In the genomic region with DNA sequence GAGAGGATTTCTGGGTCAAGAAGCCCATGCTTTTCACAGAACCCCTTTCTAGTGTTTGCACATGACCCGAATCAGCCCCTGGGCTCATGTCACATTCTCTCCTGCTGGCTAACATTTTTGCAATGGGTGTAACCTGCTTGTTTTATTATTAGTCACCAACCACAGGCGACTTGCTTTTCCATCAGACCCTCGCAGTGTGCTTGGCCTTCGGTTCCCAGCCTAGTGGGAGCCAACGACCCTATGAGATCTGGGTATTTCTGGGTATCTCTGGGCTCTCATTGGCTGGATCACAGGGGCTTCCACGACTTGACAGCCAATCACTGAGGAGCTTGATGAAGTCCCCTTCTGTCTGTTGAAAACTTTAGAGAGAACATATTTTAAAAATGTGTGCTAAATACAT, we compare ENCODE assay signal across 13 cellular contexts. TPM values are rescaled to one million over a fixed set of nuclear protein-coding genes. Genes with fewer than 3 reads are reported as not detected.
A peak's percentile ranks its signal among the peaks of the same experiment; 100 is the strongest.
DNase-seq lines count a peak whose midpoint lies in the region; ATAC-seq, FAIRE-seq and TF ChIP-seq lines count a peak whose summit lies in the region.
"Had no signal": no experiment of that assay in that cellular context is flagged by ENCODE, and none has a peak within 500 bp of the region (broad histone marks: within the 10 kb centered on the region; RNA-seq: fewer than 3 reads in every experiment).

No MANE protein-coding gene starts in this region.

- WGBS in aorta, 2 donors = 54 to 64% methylated on average over 6 of the region's 6 CpGs

- H3K9ac ChIP-seq in keratinocyte (ENCODE audit: control insufficient read depth, extremely low read depth, insufficient read depth, low read length) = peak overlapping the region; percentile 45
- H3K9ac ChIP-seq: BLaER1 had no signal

- DNase-seq in left ventricle myocardium superior = no peak
- DNase-seq in cardiac septum (ENCODE audit: low spot score) = no peak
- DNase-seq in ascending aorta (ENCODE audit: low spot score in 2 of 2) = peak in 1 of 2 donors; percentile 68
- DNase-seq in keratinocyte (ENCODE audit: low read depth, low spot score) = peak; percentile 48
- peak; percentile 48 to 74 for DNase-seq in aorta
- DNase-seq in stimulated activated CD4-positive, alpha-beta T cell treated with anti-CD3 and anti-CD28 coated beads, Interleukin-4, amount 100 ng/mL, for 1 hour = no peak
- DNase-seq in SKM-1 treated with dmso at 0.1 percent for 144 hours (lab: John Stamatoyannopoulos, UW; ENCODE audit: unreplicated experiment) = no peak
- DNase-seq in foreskin melanocyte = no peak
- DNase-seq: activated T-cell treated with anti-CD3 and anti-CD28 coated beads, Interleukin-2, amount 50 U/mL, for 72 hours; NCI-H524 treated with DMSO at 0.1 percent for 48 hours had no signal

- H3K4me2 ChIP-seq in keratinocyte (ENCODE audit: control insufficient read depth, extremely low read depth, insufficient read depth, low read depth, low read length) = peak overlapping the region; percentile 47

- H3K27ac ChIP-seq in ascending aorta (peak overlapping the region; percentile 38 to 48), keratinocyte (ENCODE audit: control insufficient read depth, insufficient read depth, low read length) (peak overlapping the region; percentile 48), aorta (ENCODE audit: low read depth in 1 of 2, low read length in 2 of 2) (no peak overlapping the region)
- H3K27ac ChIP-seq: BLaER1, dorsolateral prefrontal cortex had no signal

- H4K20me1 ChIP-seq in keratinocyte (ENCODE audit: control insufficient read depth, extremely low read depth, insufficient read depth, low read length) = no peaks in the 10 kb centered on the region
- H4K20me1 ChIP-seq: BLaER1 had no signal

- intact Hi-C loops in left ventricle myocardium superior (cut with micrococcal nuclease) (no loop called here), cardiac septum (cut with DNase I) (no loop called here), ascending aorta (cut with DNase I) (no loop called here), aorta (cut with DNase I) (no loop called here)

- no peak overlapping the region for H2AFZ ChIP-seq in keratinocyte (ENCODE audit: control insufficient read depth, low read length)

- H3K9me3 ChIP-seq in ascending aorta (no peaks in the 10 kb centered on the region), keratinocyte (ENCODE audit: control insufficient read depth, low read depth, low read length) (no peaks in the 10 kb centered on the region), aorta (ENCODE audit: control insufficient read depth, low read length) (no peaks in the 10 kb centered on the region)

- H3K36me3 ChIP-seq in ascending aorta (no peaks in the 10 kb centered on the region), keratinocyte (ENCODE audit: control insufficient read depth in 2 of 2, extremely low read depth in 1 of 2, insufficient read depth in 2 of 2, low read length in 2 of 2) (no peaks in the 10 kb centered on the region), aorta (ENCODE audit: control insufficient read depth in 1 of 2, insufficient read depth in 2 of 2, low read length in 1 of 2) (no peaks in the 10 kb centered on the region)
- H3K36me3 ChIP-seq: BLaER1 had no signal

- no peak overlapping the region for H3K4me3 ChIP-seq in ascending aorta
- no peak overlapping the region for H3K4me3 ChIP-seq in keratinocyte (ENCODE audit: control insufficient read depth in 2 of 3, extremely low read depth in 1 of 3, insufficient read depth in 2 of 3, low read depth in 1 of 3, low read length in 3 of 3)
- H3K4me3 ChIP-seq in aorta (ENCODE audit: low read length in 2 of 2) = no peak overlapping the region
- H3K4me3 ChIP-seq: BLaER1, dorsolateral prefrontal cortex had no signal

- H3K27me3 ChIP-seq in ascending aorta (no peaks in the 10 kb centered on the region), keratinocyte (ENCODE audit: control insufficient read depth, extremely low read depth, insufficient read depth, low read length) (no peaks in the 10 kb centered on the region), aorta (ENCODE audit: control insufficient read depth in 1 of 2, insufficient read depth in 2 of 2, low read length in 1 of 2) (no peaks in the 10 kb centered on the region)
- H3K27me3 ChIP-seq: BLaER1, dorsolateral prefrontal cortex had no signal

- no peak for TF ChIP-seq CTCF in ascending aorta (IDR thresholded peaks at IDR 0.05)
- no peak for TF ChIP-seq CTCF in keratinocyte (optimal IDR thresholded peaks at IDR 0.05 in 1 of 3, IDR thresholded peaks at IDR 0.05 in 1 of 3, conservative IDR thresholded peaks at IDR 0.05 in 1 of 3; ENCODE audit: extremely low read depth in 1 of 3, insufficient read depth in 2 of 3, low read length in 3 of 3)

- H3K4me1 ChIP-seq in ascending aorta = peaks cover 0 to 6% of the 10 kb centered on the region in 2 donors
- peaks cover 41% of the 10 kb centered on the region for H3K4me1 ChIP-seq in keratinocyte (ENCODE audit: control insufficient read depth, extremely low read depth, insufficient read depth, low read length)
- H3K4me1 ChIP-seq in aorta (ENCODE audit: control insufficient read depth in 1 of 2, insufficient read depth in 2 of 2, low read length in 2 of 2) = no peaks in the 10 kb centered on the region

- H3K79me2 ChIP-seq in keratinocyte (ENCODE audit: control insufficient read depth, insufficient read depth, low read length) = no peaks in the 10 kb centered on the region

- dilution Hi-C loops in keratinocyte (cut with MboI; ENCODE audit: extremely low pct_ligation_motif_present, low sequenced_read_pairs) = no loop called here

- ATAC-seq in left ventricle myocardium superior (peak; percentile 7), aorta (ENCODE audit: low FRiP score) (no peak)
- ATAC-seq: activated T-cell treated with anti-CD3 and anti-CD28 coated beads, Interleukin-2, amount 50 U/mL, for 72 hours; left colon had no signal

- peak; percentile 92 for FAIRE-seq in keratinocyte (lab: Jason Lieb, UNC)

- no peaks in the 10 kb centered on the region for H3K9me1 ChIP-seq in keratinocyte (ENCODE audit: control insufficient read depth, extremely low read depth, insufficient read depth, low read length)

RNA-seq across cellular contexts. Expression of gene FBLN2, which starts 11.0 kb away (rescaled TPM):
- total RNA-seq in left ventricle myocardium superior (53.8 TPM), cardiac septum (64.6 TPM), ascending aorta (323 TPM), aorta (100 to 1,000 TPM; 117 to 494 TPM)
- polyA plus RNA-seq in keratinocyte (0.72 to 3.2 TPM (median 0.87 TPM) in 3 replicates), aorta (10 to 100 TPM; 16.7 to 19.9 TPM)
- 1.1 TPM for polyA plus RNA-seq in keratinocyte (2011; ENCODE audit: low read depth)
- polyA plus RNA-seq in keratinocyte (2011; cell fraction: cytosol; rRNA removed) = 0.15 and 0.61 TPM in 2 replicates
- polyA plus RNA-seq in keratinocyte (2011; cell fraction: nucleus; rRNA removed) = 1.6 and 2.6 TPM in 2 replicates
- 1.2 and 2.6 TPM in 2 replicates for polyA plus RNA-seq in keratinocyte (2012; ENCODE audit: low replicate concordance)
- 1.4 to 3.1 TPM (median 1.8 TPM) in 3 replicates for polyA minus RNA-seq in keratinocyte
- polyA minus RNA-seq in keratinocyte (2011; cell fraction: cytosol; rRNA and poly(A)+ RNA removed) = 1.7 TPM
- 3.2 and 3.7 TPM in 2 replicates for polyA minus RNA-seq in keratinocyte (2011; cell fraction: nucleus; rRNA and poly(A)+ RNA removed)

RNA-seq across cellular contexts. Expression of gene HDAC11, which starts 57.8 kb away (rescaled TPM):
- total RNA-seq in left ventricle myocardium superior (39.8 TPM), cardiac septum (30.7 TPM), ascending aorta (15.8 TPM), aorta (10 to 100 TPM; 16.8 to 19.9 TPM)
- polyA plus RNA-seq in keratinocyte (9.8 to 16.6 TPM (median 12.6 TPM) in 3 replicates), aorta (10 to 100 TPM; 18.9 to 22.2 TPM)
- 2.7 TPM for polyA plus RNA-seq in keratinocyte (2011; ENCODE audit: low read depth)
- 9.8 and 17.3 TPM in 2 replicates for polyA plus RNA-seq in keratinocyte (2011; cell fraction: cytosol; rRNA removed)
- 12.8 and 15.6 TPM in 2 replicates for polyA plus RNA-seq in keratinocyte (2011; cell fraction: nucleus; rRNA removed)
- 13.6 and 18.2 TPM in 2 replicates for polyA plus RNA-seq in keratinocyte (2012; ENCODE audit: low replicate concordance)
- 6.7 to 18.3 TPM (median 9.3 TPM) in 3 replicates for polyA minus RNA-seq in keratinocyte
- 18.4 TPM for polyA minus RNA-seq in keratinocyte (2011; cell fraction: cytosol; rRNA and poly(A)+ RNA removed)
- 6.1 and 8.8 TPM in 2 replicates for polyA minus RNA-seq in keratinocyte (2011; cell fraction: nucleus; rRNA and poly(A)+ RNA removed)

Comparison
In these comparisons a context has a peak if more than half of its experiments do, and no peak if none do; other contexts are left out.
1. DNase-seq: peak in keratinocyte (single experiment) and aorta (2 of 2); none in left ventricle myocardium superior (single experiment), cardiac septum (single experiment), stimulated activated CD4-positive, alpha-beta T cell treated with anti-CD3 and anti-CD28 coated beads, Interleukin-4, amount 100 ng/mL, for 1 hour (single experiment), SKM-1 treated with dmso at 0.1 percent for 144 hours (single experiment) and foreskin melanocyte (single experiment).
2. H3K27ac ChIP-seq: peak in ascending aorta (2 of 2) and keratinocyte (single experiment); none in aorta (0 of 2).